In genomic region chrX:103338663-103339062, GRCh38 we compare ENCODE assay signal across 28 cellular contexts. TPM values are rescaled to one million over a fixed set of nuclear protein-coding genes. Genes with fewer than 3 reads are reported as not detected.
"Had no signal": no experiment of that assay in that cellular context is flagged by ENCODE, and none has a peak within 500 bp of the region (broad histone marks: within the 10 kb centered on the region; RNA-seq: fewer than 3 reads in every experiment).

No MANE protein-coding gene starts in this region.

- FAIRE-seq: endometrium had no signal

- H3K36me3 Mint-ChIP-seq: immature natural killer cell, natural killer cell had no signal

- H3K9me3 ChIP-seq: body of pancreas, gastrocnemius medialis, SK-N-SH, tibial artery, upper lobe of right lung had no signal

- H3K4me2 ChIP-seq: SK-N-SH had no signal

- H3K27ac Mint-ChIP-seq: activated naive CD8-positive, alpha-beta T cell treated with anti-CD3 and anti-CD28 coated beads, Interleukin-2, amount 50 U/mL, for 24 hours; immature natural killer cell; natural killer cell; stimulated activated naive CD8-positive, alpha-beta T cell treated with anti-CD3 and anti-CD28 coated beads, Interleukin-15, Interleukin-2, amounts not matched to agents 100 ng/mL and 50 ng/mL, for 24 hours; T-helper 1 cell treated with Interleukin-12 subunit alpha and Interleukin-12 subunit beta and Interleukin-4 antibody, amounts not matched to agents 30 μg/mL and 1 μg/mL, for 36 hours had no signal

- H3K27ac ChIP-seq: body of pancreas, gastrocnemius medialis, skin epidermis, tibial artery, upper lobe of right lung, WERI-Rb-1 had no signal

- H3K4me1 ChIP-seq: body of pancreas, gastrocnemius medialis, tibial artery, upper lobe of right lung had no signal

- H3K4me1 Mint-ChIP-seq: activated naive CD8-positive, alpha-beta T cell treated with anti-CD3 and anti-CD28 coated beads, Interleukin-2, amount 50 U/mL, for 24 hours; immature natural killer cell; natural killer cell had no signal

- H3K4me3 ChIP-seq: body of pancreas, gastrocnemius medialis, skin epidermis, tibial artery, upper lobe of right lung had no signal

- H3K4me3 Mint-ChIP-seq: activated naive CD8-positive, alpha-beta T cell treated with anti-CD3 and anti-CD28 coated beads, Interleukin-2, amount 50 U/mL, for 24 hours; immature natural killer cell; natural killer cell; stimulated activated naive CD8-positive, alpha-beta T cell treated with anti-CD3 and anti-CD28 coated beads, Interleukin-15, Interleukin-2, amounts not matched to agents 100 ng/mL and 50 ng/mL, for 24 hours; T-helper 1 cell treated with Interleukin-12 subunit alpha and Interleukin-12 subunit beta and Interleukin-4 antibody, amounts not matched to agents 30 μg/mL and 1 μg/mL, for 36 hours had no signal

- ATAC-seq: activated CD4-positive, CD25-positive, alpha-beta regulatory T cell treated with anti-CD3 and anti-CD28 coated beads, Interleukin-2, amount 50 U/mL, for 24 hours; activated naive CD8-positive, alpha-beta T cell treated with anti-CD3 and anti-CD28 coated beads, Interleukin-2, amount 50 U/mL, for 24 hours; body of pancreas; gastrocnemius medialis; natural killer cell; sciatic nerve had no signal

- H3K27me3 ChIP-seq: body of pancreas, tibial artery, upper lobe of right lung had no signal

- H3K9ac ChIP-seq: SK-N-SH had no signal

- DNase-seq: activated CD4-positive, alpha-beta T cell treated with anti-CD3 and anti-CD28 coated beads for 48 hours; activated CD4-positive, alpha-beta T cell treated with anti-CD3 and anti-CD28 coated beads, Interleukin-2, amount 50 U/mL, for 48 hours; activated CD8-positive, alpha-beta memory T cell treated with anti-CD3 and anti-CD28 coated beads for 24 hours; activated gamma-delta T cell; activated naive CD4-positive, alpha-beta T cell treated with anti-CD3 and anti-CD28 coated beads, Interleukin-2, amount 50 U/mL, for 16 hours; activated naive CD8-positive, alpha-beta T cell treated with anti-CD3 and anti-CD28 coated beads, Interleukin-2, amount 50 U/mL, for 24 hours; body of pancreas; erythroblast; gastrocnemius medialis; immature natural killer cell; kidney; mesenchymal stem cell; natural killer cell; retina; SK-N-SH; stimulated activated CD4-positive, alpha-beta T cell treated with anti-CD3 and anti-CD28 coated beads, Interleukin-12 subunit alpha, Interleukin-12 subunit beta, amount 100 ng/mL, for 4 hours; stimulated activated CD4-positive, alpha-beta T cell treated with anti-CD3 and anti-CD28 coated beads, Interleukin-4, amount 100 ng/mL, for 1 hour; SW 1271; T1000; tibial artery; WERI-Rb-1 had no signal

- H3K36me3 ChIP-seq: gastrocnemius medialis, tibial artery, upper lobe of right lung, WERI-Rb-1 had no signal

- H3K9me3 Mint-ChIP-seq: activated naive CD8-positive, alpha-beta T cell treated with anti-CD3 and anti-CD28 coated beads, Interleukin-2, amount 50 U/mL, for 24 hours; immature natural killer cell; natural killer cell; stimulated activated naive CD8-positive, alpha-beta T cell treated with anti-CD3 and anti-CD28 coated beads, Interleukin-15, Interleukin-2, amounts not matched to agents 100 ng/mL and 50 ng/mL, for 24 hours; T-helper 1 cell treated with Interleukin-12 subunit alpha and Interleukin-12 subunit beta and Interleukin-4 antibody, amounts not matched to agents 30 μg/mL and 1 μg/mL, for 36 hours had no signal

RNA-seq across cellular contexts. Expression of gene TCEAL7, which starts 8.6 kb away (rescaled TPM):
- total RNA-seq: natural killer cell had no signal
- polyA plus RNA-seq: immature natural killer cell had no signal
